Comparison of ENCODE assay signal across 10 cellular contexts in the genomic region with DNA sequence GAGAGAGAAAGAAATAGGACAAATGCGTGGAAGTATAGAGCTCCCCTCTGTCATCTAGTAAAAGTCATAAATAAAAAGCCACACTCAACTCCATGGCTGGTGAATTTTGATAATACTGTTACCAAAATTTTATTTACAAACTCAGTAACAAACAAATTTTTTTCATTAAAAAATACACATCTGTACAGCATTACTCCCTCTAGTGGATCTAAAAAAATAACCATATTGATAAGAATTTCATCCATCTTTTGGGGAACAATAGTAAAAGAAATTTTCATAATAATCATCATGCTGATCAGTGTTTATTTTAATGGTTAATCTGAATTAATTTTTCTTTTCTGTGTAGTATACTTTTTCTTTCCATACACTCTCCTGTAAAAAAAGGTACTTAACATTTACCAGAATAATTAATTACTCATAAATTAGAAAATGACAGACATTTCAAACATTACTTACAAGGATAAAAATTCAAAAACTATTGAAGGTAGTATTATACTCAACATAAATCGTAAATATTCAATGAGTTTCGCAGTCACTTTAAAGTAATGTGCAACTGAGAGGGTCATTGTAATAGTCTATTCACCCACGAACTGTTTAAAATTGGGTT.
A peak's percentile ranks its signal among the peaks of the same experiment; 100 is the strongest.
DNase-seq lines count a peak whose midpoint lies in the region; ATAC-seq, FAIRE-seq and TF ChIP-seq lines count a peak whose summit lies in the region.
"Had no signal": no experiment of that assay in that cellular context is flagged by ENCODE, and none has a peak within 500 bp of the region (broad histone marks: within the 10 kb centered on the region; RNA-seq: fewer than 3 reads in every experiment).

No MANE protein-coding gene starts in this region.

- peaks cover 6% of the 10 kb centered on the region for H3K9me3 Mint-ChIP-seq in progenitor cell of endocrine pancreas (ENCODE audit: low read depth)
- H3K9me3 Mint-ChIP-seq: T-helper 2 cell treated with Interferon-gamma antibody and Interleukin-4, amounts not matched to agents 5 μg/mL and 100 μg/mL, for 36 hours had no signal

- peaks cover 4% of the 10 kb centered on the region for H3K27me3 Mint-ChIP-seq in progenitor cell of endocrine pancreas

- peak; percentile 74 for FAIRE-seq in G401.6 (lab: Jason Lieb, UNC)

- no peak for ATAC-seq in GM21786 (IDR thresholded peaks at IDR 0.05; ENCODE audit: unreplicated experiment)
- no peak for ATAC-seq in HG03439 (IDR thresholded peaks at IDR 0.05; ENCODE audit: unreplicated experiment)
- ATAC-seq: stimulated activated naive CD8-positive, alpha-beta T cell treated with anti-CD3 and anti-CD28 coated beads, Interleukin-15, amount 100 ng/mL, for 72 hours had no signal

- no peaks in the 10 kb centered on the region for H3K36me3 Mint-ChIP-seq in progenitor cell of endocrine pancreas (ENCODE audit: insufficient read depth)

- H3K27ac Mint-ChIP-seq in progenitor cell of endocrine pancreas: no peak overlapping the region
- H3K27ac Mint-ChIP-seq: stimulated activated naive CD8-positive, alpha-beta T cell treated with anti-CD3 and anti-CD28 coated beads, Interleukin-15, amount 100 ng/mL, for 72 hours; T-helper 2 cell treated with Interferon-gamma antibody and Interleukin-4, amounts not matched to agents 5 μg/mL and 100 μg/mL, for 36 hours had no signal

- no peak overlapping the region for H3K4me3 Mint-ChIP-seq in progenitor cell of endocrine pancreas (ENCODE audit: low read depth)
- H3K4me3 Mint-ChIP-seq: stimulated activated naive CD8-positive, alpha-beta T cell treated with anti-CD3 and anti-CD28 coated beads, Interleukin-15, amount 100 ng/mL, for 72 hours; T-helper 2 cell treated with Interferon-gamma antibody and Interleukin-4, amounts not matched to agents 5 μg/mL and 100 μg/mL, for 36 hours had no signal

- DNase-seq in NCI-H526 (lab: John Stamatoyannopoulos, UW) (peak; percentile 7 to 34), dedifferentiated amniotic fluid mesenchymal stem cell (ENCODE audit: extremely low spot score) (peak; percentile 40), progenitor cell of endocrine pancreas (ENCODE audit: low spot score, unreplicated experiment) (no peak), NCI-H2107 treated with DMSO at 0.1 percent for 48 hours (lab: John Stamatoyannopoulos, UW; ENCODE audit: unreplicated experiment) (no peak)
- no peak for DNase-seq in stimulated activated naive CD4-positive, alpha-beta T cell (lab: John Stamatoyannopoulos, UW)
- DNase-seq: stimulated activated naive CD8-positive, alpha-beta T cell treated with anti-CD3 and anti-CD28 coated beads, Interleukin-15, amount 100 ng/mL, for 72 hours had no signal

- no peaks in the 10 kb centered on the region for H3K4me1 Mint-ChIP-seq in progenitor cell of endocrine pancreas (ENCODE audit: low read depth)

- TF ChIP-seq CTCF in progenitor cell of endocrine pancreas (IDR thresholded peaks at IDR 0.05; ENCODE audit: unreplicated experiment): peak; percentile 37

Comparison
In these comparisons a context has a peak if more than half of its experiments do, and no peak if none do; other contexts are left out.
1. DNase-seq: peak in NCI-H526 (2 of 2) and dedifferentiated amniotic fluid mesenchymal stem cell (single experiment); none in progenitor cell of endocrine pancreas (single experiment), NCI-H2107 treated with DMSO at 0.1 percent for 48 hours (single experiment) and stimulated activated naive CD4-positive, alpha-beta T cell (0 of 6).